ENCODE assay signal across 34 cellular contexts in genomic region chr18:5132987-5133386, GRCh38.
"Had no signal": no experiment of that assay in that cellular context is flagged by ENCODE, and none has a peak within 500 bp of the region (broad histone marks: within the 10 kb centered on the region; RNA-seq: fewer than 3 reads in every experiment).

No MANE protein-coding gene starts in this region.

- H3K9me3 Mint-ChIP-seq: activated B cell treated with CpG ODN at 0.5 μM for 24 hours; activated CD4-positive, alpha-beta memory T cell treated with anti-CD3 and anti-CD28 coated beads for 36 hours; activated CD8-positive, alpha-beta T cell treated with anti-CD3 and anti-CD28 coated beads for 36 hours; activated naive CD4-positive, alpha-beta T cell treated with anti-CD3 and anti-CD28 coated beads for 36 hours; activated naive CD8-positive, alpha-beta T cell treated with anti-CD3 and anti-CD28 coated beads for 36 hours; activated T-helper 1 cell treated with anti-CD3 and anti-CD28 coated beads, Interleukin-12 subunit alpha, Interleukin-12 subunit beta, Interleukin-2, Interleukin-4 antibody, amounts not matched to agents 30 ng/mL and 10 ng/mL and 1 ng/mL, durations not matched to agents 14 hours and 24 hours and 36 hours; activated T-helper 17 cell treated with anti-CD3 and anti-CD28 coated beads, Interleukin-2, amount 50 U/mL, for 72 hours; T-helper 1 cell treated with Interleukin-12 subunit alpha and Interleukin-12 subunit beta and Interleukin-4 antibody, amounts not matched to agents 30 μg/mL and 1 μg/mL, for 36 hours; T-helper 2 cell treated with Interferon-gamma antibody and Interleukin-4, amounts not matched to agents 5 μg/mL and 100 μg/mL, for 36 hours had no signal

- H3K27ac Mint-ChIP-seq: activated B cell treated with CpG ODN at 0.5 μM for 24 hours; activated CD4-positive, alpha-beta memory T cell treated with anti-CD3 and anti-CD28 coated beads for 36 hours; activated CD4-positive, alpha-beta T cell treated with anti-CD3 and anti-CD28 coated beads, Interleukin-2, amount 10 ng/mL, durations not matched to agents 24 days and 14 days; activated CD8-positive, alpha-beta T cell treated with anti-CD3 and anti-CD28 coated beads for 36 hours; activated naive CD4-positive, alpha-beta T cell treated with anti-CD3 and anti-CD28 coated beads for 36 hours; activated naive CD4-positive, alpha-beta T cell treated with anti-CD3 and anti-CD28 coated beads, Interleukin-2, amount 50 U/mL, for 72 hours; activated naive CD8-positive, alpha-beta T cell treated with anti-CD3 and anti-CD28 coated beads for 36 hours; activated T-cell treated with anti-CD3 and anti-CD28 coated beads, Interleukin-2, amount 50 U/mL, for 72 hours; activated T-helper 1 cell treated with anti-CD3 and anti-CD28 coated beads, Interleukin-12 subunit alpha, Interleukin-12 subunit beta, Interleukin-2, Interleukin-4 antibody, amounts not matched to agents 30 ng/mL and 10 ng/mL and 1 ng/mL, durations not matched to agents 14 hours and 24 hours and 36 hours; activated T-helper 17 cell treated with anti-CD3 and anti-CD28 coated beads, Interleukin-2, amount 50 U/mL, for 72 hours; T-helper 1 cell treated with Interleukin-12 subunit alpha and Interleukin-12 subunit beta and Interleukin-4 antibody, amounts not matched to agents 30 μg/mL and 1 μg/mL, for 36 hours; T-helper 2 cell treated with Interferon-gamma antibody and Interleukin-4, amounts not matched to agents 5 μg/mL and 100 μg/mL, for 36 hours had no signal

- H3K4me3 Mint-ChIP-seq: activated B cell treated with CpG ODN at 0.5 μM for 24 hours; activated CD4-positive, alpha-beta memory T cell treated with anti-CD3 and anti-CD28 coated beads for 36 hours; activated CD4-positive, alpha-beta T cell treated with anti-CD3 and anti-CD28 coated beads, Interleukin-2, amount 10 ng/mL, durations not matched to agents 24 days and 14 days; activated CD8-positive, alpha-beta T cell treated with anti-CD3 and anti-CD28 coated beads for 36 hours; activated naive CD4-positive, alpha-beta T cell treated with anti-CD3 and anti-CD28 coated beads for 36 hours; activated naive CD8-positive, alpha-beta T cell treated with anti-CD3 and anti-CD28 coated beads for 36 hours; activated T-cell treated with anti-CD3 and anti-CD28 coated beads, Interleukin-2, amount 50 U/mL, for 4 hours; activated T-cell treated with anti-CD3 and anti-CD28 coated beads, Interleukin-2, amount 50 U/mL, for 72 hours; activated T-helper 1 cell treated with anti-CD3 and anti-CD28 coated beads, Interleukin-12 subunit alpha, Interleukin-12 subunit beta, Interleukin-2, Interleukin-4 antibody, amounts not matched to agents 30 ng/mL and 10 ng/mL and 1 ng/mL, durations not matched to agents 14 hours and 24 hours and 36 hours; activated T-helper 17 cell treated with anti-CD3 and anti-CD28 coated beads, Interleukin-2, amount 50 U/mL, for 72 hours; T-helper 1 cell treated with Interleukin-12 subunit alpha and Interleukin-12 subunit beta and Interleukin-4 antibody, amounts not matched to agents 30 μg/mL and 1 μg/mL, for 36 hours; T-helper 2 cell treated with Interferon-gamma antibody and Interleukin-4, amounts not matched to agents 5 μg/mL and 100 μg/mL, for 36 hours had no signal

- DNase-seq: activated B cell treated with CpG ODN at 0.5 μM for 24 hours; activated CD4-positive, alpha-beta memory T cell treated with anti-CD3 and anti-CD28 coated beads for 36 hours; activated CD4-positive, alpha-beta T cell treated with anti-CD3 and anti-CD28 coated beads for 4 hours; activated CD4-positive, alpha-beta T cell treated with anti-CD3 and anti-CD28 coated beads, Interleukin-2, amount 10 ng/mL, durations not matched to agents 24 days and 14 days; activated CD4-positive, alpha-beta T cell treated with anti-CD3 and anti-CD28 coated beads, Interleukin-2, amount 50 U/mL, for 1 hour; activated CD4-positive, alpha-beta T cell treated with anti-CD3 and anti-CD28 coated beads, Interleukin-2, amount 50 U/mL, for 4 hours; activated CD4-positive, CD25-positive, alpha-beta regulatory T cell treated with anti-CD3 and anti-CD28 coated beads, Interleukin-2, amount 50 U/mL, for 72 hours; activated CD8-positive, alpha-beta memory T cell treated with anti-CD3 and anti-CD28 coated beads, Interleukin-2, amount 50 U/mL, for 4 hours; activated CD8-positive, alpha-beta T cell treated with anti-CD3 and anti-CD28 coated beads for 36 hours; activated effector memory CD4-positive, alpha-beta T cell treated with anti-CD3 and anti-CD28 coated beads, Interleukin-2, amount 50 U/mL, for 16 hours; activated gamma-delta T cell treated with Interleukin-2 at 50 U/mL for 16 hours; activated naive CD4-positive, alpha-beta T cell; activated naive CD4-positive, alpha-beta T cell treated with anti-CD3 and anti-CD28 coated beads for 36 hours; activated naive CD8-positive, alpha-beta T cell treated with anti-CD3 and anti-CD28 coated beads for 36 hours; activated T-cell treated with anti-CD3 and anti-CD28 coated beads for 4 hours; activated T-cell treated with anti-CD3 and anti-CD28 coated beads, Interleukin-2, amount 50 U/mL, for 1 hour; activated T-cell treated with anti-CD3 and anti-CD28 coated beads, Interleukin-2, amount 50 U/mL, for 4 hours; activated T-cell treated with anti-CD3 and anti-CD28 coated beads, Interleukin-2, amount 50 U/mL, for 72 hours; adrenal gland; amniotic stem cell; aorta; body of pancreas; brain microvascular endothelial cell; central memory CD4-positive, alpha-beta T cell; T-helper 1 cell; T-helper 2 cell; T-helper 9 cell had no signal

- H3K36me3 Mint-ChIP-seq: activated CD4-positive, alpha-beta memory T cell treated with anti-CD3 and anti-CD28 coated beads for 36 hours; activated naive CD4-positive, alpha-beta T cell treated with anti-CD3 and anti-CD28 coated beads, Interleukin-2, amount 50 U/mL, for 72 hours; activated naive CD8-positive, alpha-beta T cell treated with anti-CD3 and anti-CD28 coated beads for 36 hours had no signal

- H3K9me3 ChIP-seq: adrenal gland, body of pancreas had no signal

- H3K4me3 ChIP-seq: adrenal gland, body of pancreas, breast epithelium had no signal

- H3K4me1 Mint-ChIP-seq: activated B cell treated with CpG ODN at 0.5 μM for 24 hours; activated CD4-positive, alpha-beta T cell treated with anti-CD3 and anti-CD28 coated beads, Interleukin-2, amount 10 ng/mL, durations not matched to agents 24 days and 14 days; activated naive CD8-positive, alpha-beta T cell treated with anti-CD3 and anti-CD28 coated beads for 36 hours; activated T-helper 17 cell treated with anti-CD3 and anti-CD28 coated beads, Interleukin-2, amount 50 U/mL, for 72 hours had no signal

- ATAC-seq: activated CD8-positive, alpha-beta T cell treated with anti-CD3 and anti-CD28 coated beads for 36 hours; activated naive CD4-positive, alpha-beta T cell treated with anti-CD3 and anti-CD28 coated beads, Interleukin-2, amount 50 U/mL, for 72 hours; activated T-cell treated with anti-CD3 and anti-CD28 coated beads, Interleukin-2, amount 50 U/mL, for 4 hours; activated T-cell treated with anti-CD3 and anti-CD28 coated beads, Interleukin-2, amount 50 U/mL, for 72 hours; activated T-helper 17 cell treated with anti-CD3 and anti-CD28 coated beads, Interleukin-2, amount 50 U/mL, for 72 hours; body of pancreas had no signal

- H3K27ac ChIP-seq: adrenal gland, body of pancreas, brain microvascular endothelial cell, breast epithelium, VCaP had no signal

- H3K36me3 ChIP-seq: adrenal gland, brain microvascular endothelial cell, breast epithelium had no signal

- H3K27me3 Mint-ChIP-seq: activated B cell treated with CpG ODN at 0.5 μM for 24 hours; activated CD4-positive, alpha-beta memory T cell treated with anti-CD3 and anti-CD28 coated beads for 36 hours; activated CD4-positive, alpha-beta T cell treated with anti-CD3 and anti-CD28 coated beads, Interleukin-2, amount 10 ng/mL, durations not matched to agents 24 days and 14 days; activated CD8-positive, alpha-beta T cell treated with anti-CD3 and anti-CD28 coated beads for 36 hours; activated naive CD8-positive, alpha-beta T cell treated with anti-CD3 and anti-CD28 coated beads for 36 hours had no signal

- H3K4me1 ChIP-seq: adrenal gland, body of pancreas, breast epithelium had no signal

- H3K27me3 ChIP-seq: adrenal gland, body of pancreas, brain microvascular endothelial cell, breast epithelium had no signal
